ENCODE assay signal across 8 cellular contexts in genomic region chrX:52896438-52896837, GRCh38.
A peak's percentile ranks its signal among the peaks of the same experiment; 100 is the strongest.
DNase-seq lines count a peak whose midpoint lies in the region; ATAC-seq lines count a peak whose summit lies in the region.
"Not testable (repeated sequence)": the region's sequence is repeated elsewhere in the genome, so short reads cannot be mapped to it uniquely, and the experiment has no call there.

No MANE protein-coding gene starts in this region.

- not testable (repeated sequence) for DNase-seq in activated naive CD8-positive, alpha-beta T cell treated with anti-CD3 and anti-CD28 coated beads, Interleukin-2, amount 50 U/mL, for 24 hours; stimulated activated naive CD8-positive, alpha-beta T cell treated with anti-CD3 and anti-CD28 coated beads, Interleukin-15, amount 100 ng/mL, for 72 hours

- not testable (repeated sequence) for H3K36me3 Mint-ChIP-seq in activated naive CD8-positive, alpha-beta T cell treated with anti-CD3 and anti-CD28 coated beads, Interleukin-2, amount 50 U/mL, for 24 hours (ENCODE audit: low read depth)

- ATAC-seq in GM18519 (IDR thresholded peaks at IDR 0.05; ENCODE audit: low FRiP score, unreplicated experiment) (peak; percentile 12), GM19372 (IDR thresholded peaks at IDR 0.05; ENCODE audit: low read depth, unreplicated experiment) (peak; percentile 13), GM21619 (IDR thresholded peaks at IDR 0.05; ENCODE audit: unreplicated experiment) (peak; percentile 33), HG02852 (IDR thresholded peaks at IDR 0.05; ENCODE audit: unreplicated experiment) (peak; percentile 21), HG03135 (IDR thresholded peaks at IDR 0.05; ENCODE audit: unreplicated experiment) (peak; percentile 6), HG03575 (IDR thresholded peaks at IDR 0.05; ENCODE audit: extremely low read depth, insufficient number of reproducible peaks, low FRiP score, unreplicated experiment) (peak; percentile 5)
- peak; percentile 11 for ATAC-seq in activated naive CD8-positive, alpha-beta T cell treated with anti-CD3 and anti-CD28 coated beads, Interleukin-2, amount 50 U/mL, for 24 hours
- ATAC-seq in stimulated activated naive CD8-positive, alpha-beta T cell treated with anti-CD3 and anti-CD28 coated beads, Interleukin-15, amount 100 ng/mL, for 72 hours: peak; percentile 30

- H3K4me3 Mint-ChIP-seq in activated naive CD8-positive, alpha-beta T cell treated with anti-CD3 and anti-CD28 coated beads, Interleukin-2, amount 50 U/mL, for 24 hours; stimulated activated naive CD8-positive, alpha-beta T cell treated with anti-CD3 and anti-CD28 coated beads, Interleukin-15, amount 100 ng/mL, for 72 hours: not testable (repeated sequence)

- H3K27me3 Mint-ChIP-seq in activated naive CD8-positive, alpha-beta T cell treated with anti-CD3 and anti-CD28 coated beads, Interleukin-2, amount 50 U/mL, for 24 hours; stimulated activated naive CD8-positive, alpha-beta T cell treated with anti-CD3 and anti-CD28 coated beads, Interleukin-15, amount 100 ng/mL, for 72 hours: not testable (repeated sequence)

- not testable (repeated sequence) for H3K9me3 Mint-ChIP-seq in activated naive CD8-positive, alpha-beta T cell treated with anti-CD3 and anti-CD28 coated beads, Interleukin-2, amount 50 U/mL, for 24 hours; stimulated activated naive CD8-positive, alpha-beta T cell treated with anti-CD3 and anti-CD28 coated beads, Interleukin-15, amount 100 ng/mL, for 72 hours

- H3K27ac Mint-ChIP-seq in activated naive CD8-positive, alpha-beta T cell treated with anti-CD3 and anti-CD28 coated beads, Interleukin-2, amount 50 U/mL, for 24 hours; stimulated activated naive CD8-positive, alpha-beta T cell treated with anti-CD3 and anti-CD28 coated beads, Interleukin-15, amount 100 ng/mL, for 72 hours: not testable (repeated sequence)

- not testable (repeated sequence) for H3K4me1 Mint-ChIP-seq in activated naive CD8-positive, alpha-beta T cell treated with anti-CD3 and anti-CD28 coated beads, Interleukin-2, amount 50 U/mL, for 24 hours; stimulated activated naive CD8-positive, alpha-beta T cell treated with anti-CD3 and anti-CD28 coated beads, Interleukin-15, amount 100 ng/mL, for 72 hours
